In genomic region chr6:32843321-32843978, GRCh38 we compare ENCODE assay signal across 8 cellular contexts. TPM values are rescaled to one million over a fixed set of nuclear protein-coding genes. Genes with fewer than 3 reads are reported as not detected.
A peak's percentile ranks its signal among the peaks of the same experiment; 100 is the strongest.
DNase-seq lines count a peak whose midpoint lies in the region; ATAC-seq and TF ChIP-seq lines count a peak whose summit lies in the region.

No MANE protein-coding gene starts in this region.

- peak overlapping the region; percentile 92 to 95 for H3K27ac ChIP-seq in coronary artery

- no peak for TF ChIP-seq CTCF in coronary artery (IDR thresholded peaks at IDR 0.05)

- H3K9me3 Mint-ChIP-seq in naive B cell: peaks cover 0 to 8% (median 0%) of the 10 kb centered on the region in 7 donors

- peaks cover 53 to 63% of the 10 kb centered on the region in 2 donors for H3K36me3 Mint-ChIP-seq in naive B cell

- H3K4me3 ChIP-seq in GM08714 (ENCODE audit: low read length) (peak overlapping the region; percentile 71), coronary artery (peak overlapping the region; percentile 85)

- ATAC-seq in naive B cell (ENCODE audit: low read depth in 2 of 2) (no peak), HG03521 (IDR thresholded peaks at IDR 0.05; ENCODE audit: unreplicated experiment) (no peak)

- no peaks in the 10 kb centered on the region for H3K27me3 Mint-ChIP-seq in naive B cell

- DNase-seq in NAMALWA (ENCODE audit: low spot score) (peak; percentile 30), coronary artery (ENCODE audit: low spot score) (no peak), naive B cell (no peak), SHP77 treated with DMSO at 0.1 percent for 48 hours (lab: John Stamatoyannopoulos, UW) (no peak), OCI-M2 (lab: John Stamatoyannopoulos, UW; ENCODE audit: unreplicated experiment) (no peak), NCI-H2196 treated with DMSO at 0.1 percent for 48 hours (lab: John Stamatoyannopoulos, UW; ENCODE audit: unreplicated experiment) (no peak)

- H3K4me1 Mint-ChIP-seq in naive B cell: peaks cover 75 to 81% (median 81%) of the 10 kb centered on the region in 3 donors

- peak overlapping the region; percentile 100 for H3K27ac Mint-ChIP-seq in naive B cell

- peak overlapping the region; percentile 97 to 100 (median 99) for H3K4me3 Mint-ChIP-seq in naive B cell

RNA-seq across cellular contexts. Expression of gene PSMB8, which starts 0.4 kb away (rescaled TPM):
- 100 to 1,000 TPM; 297 to 462 (median 380) TPM for polyA plus RNA-seq in naive B cell (ENCODE audit: low read depth in 6 of 6)

RNA-seq across cellular contexts. Expression of gene TAP2, which starts 4.9 kb away (rescaled TPM):
- polyA plus RNA-seq in naive B cell (ENCODE audit: low read depth in 6 of 6): 10 to 100 TPM; 18.2 to 33.0 (median 25.4) TPM

RNA-seq across cellular contexts. Expression of gene TAP1, which starts 10.1 kb away (rescaled TPM):
- polyA plus RNA-seq in naive B cell (ENCODE audit: low read depth in 6 of 6): 100 to 1,000 TPM; 106 to 215 (median 145) TPM

RNA-seq across cellular contexts. Expression of gene PSMB9, which starts 10.5 kb away (rescaled TPM):
- 100 to 1,000 TPM; 347 to 677 (median 445) TPM for polyA plus RNA-seq in naive B cell (ENCODE audit: low read depth in 6 of 6)

RNA-seq across cellular contexts. Expression of gene HLA-DOB, which starts 26.6 kb away (rescaled TPM):
- polyA plus RNA-seq in naive B cell (ENCODE audit: low read depth in 6 of 6): 1,000 to 10,000 TPM in 1 of 6 donors, 100 to 1,000 TPM in 5; 669 to 1,199 (median 837) TPM
